ENCODE assay signal across 19 cellular contexts in the genomic region with DNA sequence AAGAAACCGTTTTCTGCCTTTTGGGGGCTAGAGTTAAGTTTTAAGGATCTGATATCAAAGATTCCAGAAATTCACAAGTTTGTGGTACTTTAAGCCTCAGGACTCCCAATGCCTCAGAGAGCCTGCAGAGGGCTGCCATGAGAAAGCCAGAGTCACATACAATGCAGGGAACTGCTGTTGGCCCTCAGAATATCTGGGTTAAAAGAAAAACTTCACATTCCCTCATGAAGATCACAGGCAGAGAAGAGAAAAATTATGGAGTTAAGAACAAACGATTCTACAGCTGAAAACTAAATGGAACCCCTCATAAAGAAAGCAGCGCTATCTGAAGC. TPM values are rescaled to one million over a fixed set of nuclear protein-coding genes. Genes with fewer than 3 reads are reported as not detected.
DNase-seq lines count a peak whose midpoint lies in the region; ATAC-seq and TF ChIP-seq lines count a peak whose summit lies in the region.
"Had no signal": no experiment of that assay in that cellular context is flagged by ENCODE, and none has a peak within 500 bp of the region (broad histone marks: within the 10 kb centered on the region; RNA-seq: fewer than 3 reads in every experiment).

No MANE protein-coding gene starts in this region.

- H3K4me2 ChIP-seq in neural progenitor cell = no peak overlapping the region

- H3K9ac ChIP-seq in neural progenitor cell = no peak overlapping the region

- peaks cover 15% of the 10 kb centered on the region for H3K4me1 ChIP-seq in neural progenitor cell
- H3K4me1 ChIP-seq: colonic mucosa, lower lobe of right lung, prostate gland had no signal

- no peak overlapping the region for H3K4me3 ChIP-seq in fibroblast of pulmonary artery (replicated peaks; ENCODE audit: low read depth, low read length)
- H3K4me3 ChIP-seq in neural progenitor cell = no peak overlapping the region
- H3K4me3 ChIP-seq: colonic mucosa, lower lobe of right lung, prostate gland had no signal

- H3K27me3 Mint-ChIP-seq in WTC11 (ENCODE audit: low read depth) (no peaks in the 10 kb centered on the region), neural progenitor cell (ENCODE audit: insufficient read depth, low read depth) (peaks cover 5% of the 10 kb centered on the region)
- H3K27me3 Mint-ChIP-seq: activated CD4-positive, alpha-beta memory T cell treated with anti-CD3 and anti-CD28 coated beads for 36 hours; CD8-positive, alpha-beta memory T cell; stimulated activated naive CD8-positive, alpha-beta T cell treated with anti-CD3 and anti-CD28 coated beads, Interleukin-15, Interleukin-2, amounts not matched to agents 100 ng/mL and 50 ng/mL, for 24 hours had no signal

- no peak overlapping the region for H2AFZ ChIP-seq in neural progenitor cell (replicated peaks)

- peaks cover 34% of the 10 kb centered on the region for H4K20me1 ChIP-seq in neural progenitor cell (ENCODE audit: low read depth)

- 0 out of 2 replicates have a peak, but pooled peaks cover 6% of the 10 kb centered on the region for H3K9me3 Mint-ChIP-seq in WTC11
- peaks cover 20% of the 10 kb centered on the region for H3K9me3 Mint-ChIP-seq in neural progenitor cell
- H3K9me3 Mint-ChIP-seq: activated CD4-positive, alpha-beta memory T cell treated with anti-CD3 and anti-CD28 coated beads for 36 hours; CD8-positive, alpha-beta memory T cell; stimulated activated naive CD8-positive, alpha-beta T cell treated with anti-CD3 and anti-CD28 coated beads, Interleukin-15, Interleukin-2, amounts not matched to agents 100 ng/mL and 50 ng/mL, for 24 hours had no signal

- ATAC-seq in WTC11 (peak; percentile 77), HG03175 (IDR thresholded peaks at IDR 0.05; ENCODE audit: unreplicated experiment) (no peak), GM18870 (IDR thresholded peaks at IDR 0.05; ENCODE audit: unreplicated experiment) (no peak)
- ATAC-seq: lower lobe of right lung had no signal

- POLR2A ChIA-PET in WTC11 (lab: Charles Lee) = no interaction called here

- H3K4me3 Mint-ChIP-seq in WTC11 (no peak overlapping the region), neural progenitor cell (no peak overlapping the region)
- H3K4me3 Mint-ChIP-seq: activated CD4-positive, alpha-beta memory T cell treated with anti-CD3 and anti-CD28 coated beads for 36 hours; CD8-positive, alpha-beta memory T cell; stimulated activated naive CD8-positive, alpha-beta T cell treated with anti-CD3 and anti-CD28 coated beads, Interleukin-15, Interleukin-2, amounts not matched to agents 100 ng/mL and 50 ng/mL, for 24 hours had no signal

- no peaks in the 10 kb centered on the region for H3F3A ChIP-seq in neural progenitor cell (ENCODE audit: low read depth)

- no peaks in the 10 kb centered on the region for H3K36me3 ChIP-seq in neural progenitor cell
- H3K36me3 ChIP-seq: colonic mucosa, lower lobe of right lung, prostate gland had no signal

- H3K79me2 ChIP-seq in neural progenitor cell (ENCODE audit: low read depth) = peaks cover 99% of the 10 kb centered on the region

- H3K4me1 Mint-ChIP-seq in WTC11 (peaks cover 27% of the 10 kb centered on the region), neural progenitor cell (no peaks in the 10 kb centered on the region)

- no peaks in the 10 kb centered on the region for H3K9me3 ChIP-seq in neural progenitor cell (ENCODE audit: low read depth)
- H3K9me3 ChIP-seq: colonic mucosa, lower lobe of right lung, prostate gland had no signal

- H3K27ac Mint-ChIP-seq in WTC11 (peak overlapping the region; percentile 30; the same call in 1 of the 2 replicates), neural progenitor cell (no peak overlapping the region)
- H3K27ac Mint-ChIP-seq: activated CD4-positive, alpha-beta memory T cell treated with anti-CD3 and anti-CD28 coated beads for 36 hours; stimulated activated naive CD8-positive, alpha-beta T cell treated with anti-CD3 and anti-CD28 coated beads, Interleukin-15, Interleukin-2, amounts not matched to agents 100 ng/mL and 50 ng/mL, for 24 hours had no signal

- DNase-seq in EH (ENCODE audit: low read depth) (peak; percentile 17), WTC11 (ENCODE audit: low spot score) (no peak), fibroblast of pulmonary artery (ENCODE audit: low read depth) (peak; percentile 26), neural progenitor cell (ENCODE audit: low spot score) (peak; percentile 27), ureter (ENCODE audit: low spot score) (no peak), HuH-7.5 (ENCODE audit: low spot score) (no peak)
- DNase-seq: activated CD4-positive, alpha-beta memory T cell treated with anti-CD3 and anti-CD28 coated beads for 36 hours; activated gamma-delta T cell treated with Interleukin-2 at 50 U/mL for 16 hours; CD8-positive, alpha-beta memory T cell; colonic mucosa; lower lobe of right lung; NCI-H1694; NCI-H774; stimulated activated CD4-positive, alpha-beta T cell treated with anti-CD3 and anti-CD28 coated beads, Interleukin-4, amount 100 ng/mL, for 24 hours; SW 1271 had no signal

- H3K36me3 Mint-ChIP-seq in WTC11 = peaks cover 5% of the 10 kb centered on the region; the same call in 1 of the 2 replicates
- H3K36me3 Mint-ChIP-seq in neural progenitor cell = peaks cover 26% of the 10 kb centered on the region
- H3K36me3 Mint-ChIP-seq: CD8-positive, alpha-beta memory T cell had no signal

- CTCF ChIA-PET in WTC11 (lab: Charles Lee) = no interaction called here

- TF ChIP-seq CTCF in WTC11 (IDR thresholded peaks at IDR 0.05) = no peak
- TF ChIP-seq CTCF in fibroblast of pulmonary artery (IDR thresholded peaks at IDR 0.05; ENCODE audit: low read length, missing control alignments) = peak; percentile 43
- TF ChIP-seq CTCF in neural progenitor cell (IDR thresholded peaks at IDR 0.05) = peak; percentile 45

- no peaks in the 10 kb centered on the region for H3K27me3 ChIP-seq in neural progenitor cell
- H3K27me3 ChIP-seq: colonic mucosa had no signal

- no peak overlapping the region for H3K27ac ChIP-seq in neural progenitor cell
- H3K27ac ChIP-seq: colonic mucosa, lower lobe of right lung, prostate gland had no signal

TF ChIP-seq in WTC11, 78 proteins besides CTCF, POLR2A, EP300 and RAD21 (continues in another document):
- TF ChIP-seq, protein P1, sequence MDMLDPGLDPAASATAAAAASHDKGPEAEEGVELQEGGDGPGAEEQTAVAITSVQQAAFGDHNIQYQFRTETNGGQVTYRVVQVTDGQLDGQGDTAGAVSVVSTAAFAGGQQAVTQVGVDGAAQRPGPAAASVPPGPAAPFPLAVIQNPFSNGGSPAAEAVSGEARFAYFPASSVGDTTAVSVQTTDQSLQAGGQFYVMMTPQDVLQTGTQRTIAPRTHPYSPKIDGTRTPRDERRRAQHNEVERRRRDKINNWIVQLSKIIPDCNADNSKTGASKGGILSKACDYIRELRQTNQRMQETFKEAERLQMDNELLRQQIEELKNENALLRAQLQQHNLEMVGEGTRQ (CRISPR knock-in tag; IDR thresholded peaks at IDR 0.05) = no peak
- TF ChIP-seq JUN (CRISPR knock-in tag; IDR thresholded peaks at IDR 0.05) (no peak), OVOL2 (CRISPR knock-in tag; IDR thresholded peaks at IDR 0.05; ENCODE audit: borderline replicate concordance) (no peak), RORB (CRISPR knock-in tag; IDR thresholded peaks at IDR 0.05) (no peak), CBFB (CRISPR knock-in tag; IDR thresholded peaks at IDR 0.05; ENCODE audit: low read depth) (no peak), ZNF396 (CRISPR knock-in tag; IDR thresholded peaks at IDR 0.05; ENCODE audit: borderline replicate concordance) (no peak), ZNF317 (CRISPR knock-in tag; IDR thresholded peaks at IDR 0.05; ENCODE audit: borderline replicate concordance, low read depth) (no peak), ESRRA (CRISPR knock-in tag; IDR thresholded peaks at IDR 0.05; ENCODE audit: borderline replicate concordance) (no peak)
- TF ChIP-seq, protein P2, sequence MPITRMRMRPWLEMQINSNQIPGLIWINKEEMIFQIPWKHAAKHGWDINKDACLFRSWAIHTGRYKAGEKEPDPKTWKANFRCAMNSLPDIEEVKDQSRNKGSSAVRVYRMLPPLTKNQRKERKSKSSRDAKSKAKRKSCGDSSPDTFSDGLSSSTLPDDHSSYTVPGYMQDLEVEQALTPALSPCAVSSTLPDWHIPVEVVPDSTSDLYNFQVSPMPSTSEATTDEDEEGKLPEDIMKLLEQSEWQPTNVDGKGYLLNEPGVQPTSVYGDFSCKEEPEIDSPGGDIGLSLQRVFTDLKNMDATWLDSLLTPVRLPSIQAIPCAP (CRISPR knock-in tag; IDR thresholded peaks at IDR 0.05) = no peak
- TF ChIP-seq, protein P3, sequence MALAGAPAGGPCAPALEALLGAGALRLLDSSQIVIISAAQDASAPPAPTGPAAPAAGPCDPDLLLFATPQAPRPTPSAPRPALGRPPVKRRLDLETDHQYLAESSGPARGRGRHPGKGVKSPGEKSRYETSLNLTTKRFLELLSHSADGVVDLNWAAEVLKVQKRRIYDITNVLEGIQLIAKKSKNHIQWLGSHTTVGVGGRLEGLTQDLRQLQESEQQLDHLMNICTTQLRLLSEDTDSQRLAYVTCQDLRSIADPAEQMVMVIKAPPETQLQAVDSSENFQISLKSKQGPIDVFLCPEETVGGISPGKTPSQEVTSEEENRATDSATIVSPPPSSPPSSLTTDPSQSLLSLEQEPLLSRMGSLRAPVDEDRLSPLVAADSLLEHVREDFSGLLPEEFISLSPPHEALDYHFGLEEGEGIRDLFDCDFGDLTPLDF (CRISPR knock-in tag; IDR thresholded peaks at IDR 0.05) = no peak

RNA-seq across cellular contexts. Expression of a gene that starts 39.5 kb away (rescaled TPM):
- total RNA-seq in WTC11 (2021) = 35.0 to 44.4 TPM (median 42.3 TPM) in 3 replicates
- total RNA-seq in neural progenitor cell (ENCODE audit: low replicate concordance) = 36.0 and 40.8 TPM in 2 replicates
- 86.9 TPM for total RNA-seq in ureter

Comparison
In these comparisons a context has a peak if more than half of its experiments do, and no peak if none do; other contexts are left out.
1. DNase-seq: peak in EH (single experiment), fibroblast of pulmonary artery (single experiment) and neural progenitor cell (single experiment); none in WTC11 (single experiment), ureter (single experiment) and HuH-7.5 (single experiment).